In genomic region chr15:58108117-58108516, GRCh38 we compare ENCODE assay signal across 32 cellular contexts. TPM values are rescaled to one million over a fixed set of nuclear protein-coding genes. Genes with fewer than 3 reads are reported as not detected.
"Had no signal": no experiment of that assay in that cellular context is flagged by ENCODE, and none has a peak within 500 bp of the region (broad histone marks: within the 10 kb centered on the region; RNA-seq: fewer than 3 reads in every experiment).

No MANE protein-coding gene starts in this region.

- ATAC-seq: effector memory CD8-positive, alpha-beta T cell; esophagus mucosa; gastrocnemius medialis; heart right ventricle; left cardiac atrium; left lung; left ventricle myocardium superior; lower lobe of right lung; naive thymus-derived CD4-positive, alpha-beta T cell; natural killer cell had no signal

- H3K27me3 ChIP-seq: colonic mucosa had no signal

- H3K4me3 ChIP-seq: colonic mucosa, esophagus squamous epithelium, gastrocnemius medialis, heart right ventricle, left lung, lower lobe of right lung had no signal

- H3K36me3 ChIP-seq: colonic mucosa, esophagus squamous epithelium, gastrocnemius medialis, heart right ventricle, left lung, lower lobe of right lung had no signal

- H3K9me3 ChIP-seq: colonic mucosa, esophagus squamous epithelium, gastrocnemius medialis, heart right ventricle, left lung, lower lobe of right lung had no signal

- H3K27ac Mint-ChIP-seq: dendritic cell treated with granulocyte-macrophage colony-stimulating factor and Interleukin-4, amounts not matched to agents 40 ng/mL and 50 ng/mL, for 4 days; effector memory CD8-positive, alpha-beta T cell; endodermal cell; immature natural killer cell; naive thymus-derived CD4-positive, alpha-beta T cell; natural killer cell had no signal

- H3K4me1 Mint-ChIP-seq: immature natural killer cell; naive thymus-derived CD4-positive, alpha-beta T cell; natural killer cell had no signal

- FAIRE-seq: endometrium had no signal

- DNase-seq: colonic mucosa; cortex of kidney; effector CD8-positive, alpha-beta T cell; effector memory CD8-positive, alpha-beta T cell; endodermal cell; erythroblast; esophagus squamous epithelium; foreskin fibroblast; foreskin melanocyte; gastrocnemius medialis; glutamatergic neuron; head of caudate nucleus; heart right ventricle; hippocampal formation; immature natural killer cell; islet precursor cell; left cardiac atrium; left lung; left ventricle myocardium superior; lower lobe of right lung; mesenchymal stem cell; midbrain; naive thymus-derived CD4-positive, alpha-beta T cell; natural killer cell had no signal

- H3K4me3 Mint-ChIP-seq: dendritic cell treated with granulocyte-macrophage colony-stimulating factor and Interleukin-4, amounts not matched to agents 40 ng/mL and 50 ng/mL, for 4 days; effector memory CD8-positive, alpha-beta T cell; endodermal cell; immature natural killer cell; naive thymus-derived CD4-positive, alpha-beta T cell; natural killer cell had no signal

- H3K36me3 Mint-ChIP-seq: immature natural killer cell; naive thymus-derived CD4-positive, alpha-beta T cell; natural killer cell had no signal

- H3K27ac ChIP-seq: colonic mucosa, epithelial cell of prostate, esophagus squamous epithelium, gastrocnemius medialis, heart right ventricle, left lung, lower lobe of right lung had no signal

- H3K9me3 Mint-ChIP-seq: dendritic cell treated with granulocyte-macrophage colony-stimulating factor and Interleukin-4, amounts not matched to agents 40 ng/mL and 50 ng/mL, for 4 days; effector memory CD8-positive, alpha-beta T cell; endodermal cell; immature natural killer cell; natural killer cell had no signal

- H3K4me1 ChIP-seq: colonic mucosa, esophagus squamous epithelium, gastrocnemius medialis, heart right ventricle, left lung, lower lobe of right lung had no signal

RNA-seq across cellular contexts. Expression of gene AQP9, which starts 30.1 kb away (rescaled TPM):
- total RNA-seq: dermis microvascular lymphatic vessel endothelial cell, endodermal cell, glomerular endothelial cell, kidney epithelial cell, lung microvascular endothelial cell had no signal
- polyA plus RNA-seq: immature natural killer cell had no signal

RNA-seq across cellular contexts. Expression of gene ALDH1A2, which starts 42.6 kb away (rescaled TPM):
- total RNA-seq: endodermal cell had no signal
- polyA plus RNA-seq: naive thymus-derived CD4-positive, alpha-beta T cell had no signal
